Comparison of ENCODE assay signal across 2 cellular contexts in genomic region chr3:188043891-188044290, GRCh38.
TF ChIP-seq lines count a peak whose summit lies in the region.

No MANE protein-coding gene starts in this region.

TF ChIP-seq in H1, 55 proteins besides CTCF, POLR2A, EP300 and RAD21:
- no peak for TF ChIP-seq JUND (IDR thresholded peaks at IDR 0.05; ENCODE audit: low read length)
- TF ChIP-seq CREB1 (IDR thresholded peaks at IDR 0.05): no peak
- no peak for TF ChIP-seq NRF1 (IDR thresholded peaks at IDR 0.05; ENCODE audit: low read depth, low read length)
- no peak for TF ChIP-seq TAF7 (optimal IDR thresholded peaks at IDR 0.05; ENCODE audit: borderline replicate concordance, low read depth, low read length)
- no peak for TF ChIP-seq MAFK (IDR thresholded peaks at IDR 0.05; ENCODE audit: low read depth, low read length)
- no peak for TF ChIP-seq ZNF274 (IDR thresholded peaks at IDR 0.05; ENCODE audit: borderline replicate concordance, extremely low read depth, low read length)
- no peak for TF ChIP-seq HDAC6 (IDR thresholded peaks at IDR 0.05; ENCODE audit: low read depth, low read length)
- no peak for TF ChIP-seq TBP (IDR thresholded peaks at IDR 0.05; ENCODE audit: low read depth, low read length)
- no peak for TF ChIP-seq TEAD4 (IDR thresholded peaks at IDR 0.05; ENCODE audit: low read depth, low read length)
- no peak for TF ChIP-seq PHF8 (conservative IDR thresholded peaks at IDR 0.05; ENCODE audit: low read depth, low read length)
- no peak for TF ChIP-seq RBBP5 (IDR thresholded peaks at IDR 0.05; ENCODE audit: borderline replicate concordance, low read depth, low read length)
- TF ChIP-seq CBX8 (IDR thresholded peaks at IDR 0.05; ENCODE audit: borderline replicate concordance, low read depth, low read length): no peak
- no peak for TF ChIP-seq EZH2 (IDR thresholded peaks at IDR 0.05; ENCODE audit: low read depth, low read length, severe bottlenecking)
- TF ChIP-seq SP4 (IDR thresholded peaks at IDR 0.05; ENCODE audit: low read length): no peak
- TF ChIP-seq POU5F1 (IDR thresholded peaks at IDR 0.05; ENCODE audit: low read depth, low read length): no peak
- no peak for TF ChIP-seq CEBPB (IDR thresholded peaks at IDR 0.05; ENCODE audit: low read depth, low read length)
- no peak for TF ChIP-seq SUZ12 (IDR thresholded peaks at IDR 0.05; ENCODE audit: low read length)
- no peak for TF ChIP-seq YY1 (IDR thresholded peaks at IDR 0.05; ENCODE audit: low read depth, low read length)

TF ChIP-seq in GM23338, 12 proteins besides CTCF, POLR2A, EP300 and RAD21:
- TF ChIP-seq ZNF114 (CRISPR knock-in tag; IDR thresholded peaks at IDR 0.05): no peak
- no peak for TF ChIP-seq ZNF462 (CRISPR knock-in tag; IDR thresholded peaks at IDR 0.05)
- TF ChIP-seq EZH2 (IDR thresholded peaks at IDR 0.05; ENCODE audit: low read depth, unreplicated experiment): no peak
- no peak for TF ChIP-seq STAT1 (IDR thresholded peaks at IDR 0.05; ENCODE audit: unreplicated experiment)
- TF ChIP-seq, protein P1, sequence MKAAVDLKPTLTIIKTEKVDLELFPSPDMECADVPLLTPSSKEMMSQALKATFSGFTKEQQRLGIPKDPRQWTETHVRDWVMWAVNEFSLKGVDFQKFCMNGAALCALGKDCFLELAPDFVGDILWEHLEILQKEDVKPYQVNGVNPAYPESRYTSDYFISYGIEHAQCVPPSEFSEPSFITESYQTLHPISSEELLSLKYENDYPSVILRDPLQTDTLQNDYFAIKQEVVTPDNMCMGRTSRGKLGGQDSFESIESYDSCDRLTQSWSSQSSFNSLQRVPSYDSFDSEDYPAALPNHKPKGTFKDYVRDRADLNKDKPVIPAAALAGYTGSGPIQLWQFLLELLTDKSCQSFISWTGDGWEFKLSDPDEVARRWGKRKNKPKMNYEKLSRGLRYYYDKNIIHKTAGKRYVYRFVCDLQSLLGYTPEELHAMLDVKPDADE (IDR thresholded peaks at IDR 0.05): no peak
- no peak for TF ChIP-seq JUNB (IDR thresholded peaks at IDR 0.05; ENCODE audit: unreplicated experiment)
- TF ChIP-seq, protein P2, sequence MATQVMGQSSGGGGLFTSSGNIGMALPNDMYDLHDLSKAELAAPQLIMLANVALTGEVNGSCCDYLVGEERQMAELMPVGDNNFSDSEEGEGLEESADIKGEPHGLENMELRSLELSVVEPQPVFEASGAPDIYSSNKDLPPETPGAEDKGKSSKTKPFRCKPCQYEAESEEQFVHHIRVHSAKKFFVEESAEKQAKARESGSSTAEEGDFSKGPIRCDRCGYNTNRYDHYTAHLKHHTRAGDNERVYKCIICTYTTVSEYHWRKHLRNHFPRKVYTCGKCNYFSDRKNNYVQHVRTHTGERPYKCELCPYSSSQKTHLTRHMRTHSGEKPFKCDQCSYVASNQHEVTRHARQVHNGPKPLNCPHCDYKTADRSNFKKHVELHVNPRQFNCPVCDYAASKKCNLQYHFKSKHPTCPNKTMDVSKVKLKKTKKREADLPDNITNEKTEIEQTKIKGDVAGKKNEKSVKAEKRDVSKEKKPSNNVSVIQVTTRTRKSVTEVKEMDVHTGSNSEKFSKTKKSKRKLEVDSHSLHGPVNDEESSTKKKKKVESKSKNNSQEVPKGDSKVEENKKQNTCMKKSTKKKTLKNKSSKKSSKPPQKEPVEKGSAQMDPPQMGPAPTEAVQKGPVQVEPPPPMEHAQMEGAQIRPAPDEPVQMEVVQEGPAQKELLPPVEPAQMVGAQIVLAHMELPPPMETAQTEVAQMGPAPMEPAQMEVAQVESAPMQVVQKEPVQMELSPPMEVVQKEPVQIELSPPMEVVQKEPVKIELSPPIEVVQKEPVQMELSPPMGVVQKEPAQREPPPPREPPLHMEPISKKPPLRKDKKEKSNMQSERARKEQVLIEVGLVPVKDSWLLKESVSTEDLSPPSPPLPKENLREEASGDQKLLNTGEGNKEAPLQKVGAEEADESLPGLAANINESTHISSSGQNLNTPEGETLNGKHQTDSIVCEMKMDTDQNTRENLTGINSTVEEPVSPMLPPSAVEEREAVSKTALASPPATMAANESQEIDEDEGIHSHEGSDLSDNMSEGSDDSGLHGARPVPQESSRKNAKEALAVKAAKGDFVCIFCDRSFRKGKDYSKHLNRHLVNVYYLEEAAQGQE (IDR thresholded peaks at IDR 0.05; ENCODE audit: unreplicated experiment): no peak
- TF ChIP-seq NANOG (IDR thresholded peaks at IDR 0.05; ENCODE audit: borderline replicate concordance): no peak
- no peak for TF ChIP-seq ZNF331 (CRISPR knock-in tag; IDR thresholded peaks at IDR 0.05; ENCODE audit: low read depth)
- no peak for TF ChIP-seq EZH2phosphoT487 (IDR thresholded peaks at IDR 0.05; ENCODE audit: unreplicated experiment)
- TF ChIP-seq CREB1 (CRISPR knock-in tag; IDR thresholded peaks at IDR 0.05; ENCODE audit: low read depth): no peak
- TF ChIP-seq POLR2AphosphoS5 (IDR thresholded peaks at IDR 0.05; ENCODE audit: low read depth): no peak
